21 cellular contexts compared by ENCODE assay signal in the genomic region with DNA sequence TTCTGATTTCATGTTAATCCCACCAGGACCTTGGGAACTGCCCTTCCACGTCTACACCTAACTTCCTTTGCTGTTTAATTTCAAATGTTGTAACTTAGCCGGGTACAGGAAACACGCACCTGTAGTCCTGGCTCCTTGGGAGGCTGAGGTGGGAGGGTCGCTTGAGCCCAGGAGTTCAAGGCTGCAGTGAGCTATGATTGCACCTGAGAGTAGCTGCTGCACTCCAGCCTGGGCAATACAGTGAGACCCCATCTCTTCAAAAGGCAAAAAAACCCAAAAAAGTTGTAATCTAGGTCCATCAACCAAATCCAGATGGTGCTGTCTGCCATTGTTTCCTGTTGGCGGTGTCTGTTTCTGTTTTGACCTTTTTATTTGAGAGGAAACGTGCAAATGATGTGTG.
"Had no signal": no experiment of that assay in that cellular context is flagged by ENCODE, and none has a peak within 500 bp of the region (broad histone marks: within the 10 kb centered on the region; RNA-seq: fewer than 3 reads in every experiment).

No MANE protein-coding gene starts in this region.

- H3K4me3 Mint-ChIP-seq: activated CD4-positive, alpha-beta memory T cell treated with anti-CD3 and anti-CD28 coated beads, Interleukin-2, amount 10 ng/mL, durations not matched to agents 7 days and 5 days; activated CD4-positive, alpha-beta T cell treated with anti-CD3 and anti-CD28 coated beads for 36 hours; activated naive CD4-positive, alpha-beta T cell treated with anti-CD3 and anti-CD28 coated beads for 36 hours; activated naive CD8-positive, alpha-beta T cell; activated T-helper 17 cell treated with anti-CD3 and anti-CD28 coated beads, Interleukin-2, amount 50 U/mL, for 72 hours; T-helper 17 cell had no signal

- H3K27me3 ChIP-seq: brain microvascular endothelial cell had no signal

- H3K27ac Mint-ChIP-seq: activated CD4-positive, alpha-beta memory T cell treated with anti-CD3 and anti-CD28 coated beads, Interleukin-2, amount 10 ng/mL, durations not matched to agents 7 days and 5 days; activated CD4-positive, alpha-beta T cell treated with anti-CD3 and anti-CD28 coated beads for 36 hours; activated naive CD4-positive, alpha-beta T cell treated with anti-CD3 and anti-CD28 coated beads for 36 hours; activated naive CD8-positive, alpha-beta T cell; activated T-helper 17 cell treated with anti-CD3 and anti-CD28 coated beads, Interleukin-2, amount 50 U/mL, for 72 hours; T-helper 17 cell had no signal

- H3K27ac ChIP-seq: brain microvascular endothelial cell had no signal

- H3K4me1 Mint-ChIP-seq: activated CD4-positive, alpha-beta memory T cell treated with anti-CD3 and anti-CD28 coated beads, Interleukin-2, amount 10 ng/mL, durations not matched to agents 7 days and 5 days; activated CD4-positive, alpha-beta T cell treated with anti-CD3 and anti-CD28 coated beads for 36 hours; activated T-helper 17 cell treated with anti-CD3 and anti-CD28 coated beads, Interleukin-2, amount 50 U/mL, for 72 hours had no signal

- H3K36me3 Mint-ChIP-seq: activated naive CD8-positive, alpha-beta T cell had no signal

- H3K36me3 ChIP-seq: brain microvascular endothelial cell had no signal

- DNase-seq: activated CD4-positive, alpha-beta memory T cell treated with anti-CD3 and anti-CD28 coated beads, Interleukin-2, amount 10 ng/mL, durations not matched to agents 7 days and 5 days; activated CD4-positive, alpha-beta T cell treated with anti-CD3 and anti-CD28 coated beads for 36 hours; activated CD4-positive, alpha-beta T cell treated with anti-CD3 and anti-CD28 coated beads, Interleukin-2, amount 50 U/mL, for 1 hour; activated gamma-delta T cell; activated naive CD4-positive, alpha-beta T cell treated with anti-CD3 and anti-CD28 coated beads for 36 hours; activated T-cell treated with anti-CD3 and anti-CD28 coated beads for 4 hours; activated T-cell treated with anti-CD3 and anti-CD28 coated beads, Interleukin-2, amount 50 U/mL, for 48 hours; brain microvascular endothelial cell; cerebellar nuclear complex; Karpas-422; NCI-H1105 treated with DMSO at 0.1 percent for 48 hours; NCI-H1436 treated with DMSO at 0.1 percent for 48 hours; NCI-H187; NCI-H2081; NCI-H446; NCI-H524; RPMI8226; SIG-M5; T-helper 17 cell had no signal

- H3K9me3 Mint-ChIP-seq: activated CD4-positive, alpha-beta memory T cell treated with anti-CD3 and anti-CD28 coated beads, Interleukin-2, amount 10 ng/mL, durations not matched to agents 7 days and 5 days; activated naive CD4-positive, alpha-beta T cell treated with anti-CD3 and anti-CD28 coated beads for 36 hours; activated T-helper 17 cell treated with anti-CD3 and anti-CD28 coated beads, Interleukin-2, amount 50 U/mL, for 72 hours had no signal

- ATAC-seq: activated CD4-positive, alpha-beta T cell treated with anti-CD3 and anti-CD28 coated beads for 36 hours; activated T-helper 17 cell treated with anti-CD3 and anti-CD28 coated beads, Interleukin-2, amount 50 U/mL, for 72 hours; T-helper 17 cell had no signal

- H3K27me3 Mint-ChIP-seq: activated CD4-positive, alpha-beta memory T cell treated with anti-CD3 and anti-CD28 coated beads, Interleukin-2, amount 10 ng/mL, durations not matched to agents 7 days and 5 days; activated CD4-positive, alpha-beta T cell treated with anti-CD3 and anti-CD28 coated beads for 36 hours; activated naive CD8-positive, alpha-beta T cell; activated T-helper 17 cell treated with anti-CD3 and anti-CD28 coated beads, Interleukin-2, amount 50 U/mL, for 72 hours; T-helper 17 cell had no signal
